ENCODE assay signal across 24 cellular contexts in the genomic region with DNA sequence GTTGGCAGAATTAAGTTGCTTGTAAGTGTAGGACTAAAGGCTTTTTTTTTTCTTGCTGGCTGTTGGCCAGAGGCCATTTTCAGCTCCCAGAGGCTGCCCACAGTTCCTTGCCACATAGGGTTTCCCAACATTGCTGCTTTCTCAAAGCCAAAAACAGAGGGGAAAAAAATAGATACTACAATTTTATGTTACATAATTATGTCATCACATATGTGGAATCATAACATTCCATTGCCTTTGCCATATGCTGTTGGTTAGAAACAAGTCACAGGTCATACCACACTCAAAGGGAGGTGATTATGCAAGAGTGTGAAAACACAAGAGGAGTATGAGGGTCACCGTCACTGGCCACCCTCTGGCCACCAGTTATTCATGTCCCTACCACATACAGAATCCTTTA.
A peak's percentile ranks its signal among the peaks of the same experiment; 100 is the strongest.
DNase-seq lines count a peak whose midpoint lies in the region; ATAC-seq and TF ChIP-seq lines count a peak whose summit lies in the region.
"Had no signal": no experiment of that assay in that cellular context is flagged by ENCODE, and none has a peak within 500 bp of the region (broad histone marks: within the 10 kb centered on the region; RNA-seq: fewer than 3 reads in every experiment).

No MANE protein-coding gene starts in this region.

- TF ChIP-seq CTCF in AG10803 (conservative IDR thresholded peaks at IDR 0.05; ENCODE audit: low read length) (no peak), HL-60 (IDR thresholded peaks at IDR 0.05; ENCODE audit: insufficient read depth, low read length) (no peak), Peyer's patch (IDR thresholded peaks at IDR 0.05) (peak in 2 of 6 experiments; percentile 23 to 25), fibroblast of mammary gland (conservative IDR thresholded peaks at IDR 0.05; ENCODE audit: control insufficient read depth, insufficient read depth, low read depth, low read length) (no peak), gastrocnemius medialis (IDR thresholded peaks at IDR 0.05 in 4 of 5, conservative IDR thresholded peaks at IDR 0.05 in 1 of 5) (no peak)

- H3K27ac ChIP-seq in HL-60 (replicated peaks) (no peak overlapping the region), Peyer's patch (peak overlapping the region in 3 of 4 donors; percentile 14 to 74 (median 58)), gastrocnemius medialis (no peak overlapping the region)
- H3K27ac ChIP-seq: coronary artery, foreskin keratinocyte, right atrium auricular region, RWPE1, testis had no signal

- in situ Hi-C loops in gastrocnemius medialis (cut with MboI; ENCODE audit: low sequenced_read_pairs in 4 of 4), result loop anchor here in 1 of 4 donors (25.0 kb wide), 1 partner anchor 267 kb away; no protein-coding TSS in a partner anchor

- TF ChIP-seq POLR2A in Peyer's patch (IDR thresholded peaks at IDR 0.05) (no peak), gastrocnemius medialis (IDR thresholded peaks at IDR 0.05) (no peak)

- H3K9me3 ChIP-seq in Peyer's patch (no peaks in the 10 kb centered on the region), gastrocnemius medialis (no peaks in the 10 kb centered on the region)
- H3K9me3 ChIP-seq: testis had no signal

- ATAC-seq in HG03135 (IDR thresholded peaks at IDR 0.05; ENCODE audit: unreplicated experiment), result no peak
- ATAC-seq in GM18511 (IDR thresholded peaks at IDR 0.05; ENCODE audit: unreplicated experiment), result no peak
- ATAC-seq in gastrocnemius medialis, result no peak
- ATAC-seq: activated CD4-positive, alpha-beta T cell treated with anti-CD3 and anti-CD28 coated beads for 36 hours; activated naive CD4-positive, alpha-beta T cell treated with anti-CD3 and anti-CD28 coated beads, Interleukin-2, amount 50 U/mL, for 72 hours; foreskin keratinocyte; K562; naive thymus-derived CD4-positive, alpha-beta T cell had no signal

- H3K27me3 ChIP-seq in HL-60 (ENCODE audit: insufficient read depth, poor library complexity, severe bottlenecking) (no peaks in the 10 kb centered on the region), Peyer's patch (no peaks in the 10 kb centered on the region), gastrocnemius medialis (no peaks in the 10 kb centered on the region)
- H3K27me3 ChIP-seq: foreskin keratinocyte, right atrium auricular region, testis had no signal

- intact Hi-C loops in gastrocnemius medialis (cut with DNase I; ENCODE audit: low total_unique reads), result no loop called here

- H3K4me3 ChIP-seq in AG10803 (ENCODE audit: low read length) (no peak overlapping the region), HL-60 (replicated peaks; ENCODE audit: insufficient read depth, low read length) (no peak overlapping the region), Peyer's patch (no peak overlapping the region), fibroblast of mammary gland (ENCODE audit: control insufficient read depth, low read depth, low read length) (no peak overlapping the region), gastrocnemius medialis (no peak overlapping the region)
- H3K4me3 ChIP-seq: coronary artery, K562, right atrium auricular region, testis had no signal

- peaks cover 0 to 29% (median 0%) of the 10 kb centered on the region in 4 donors for H3K4me1 ChIP-seq in Peyer's patch
- peaks cover 0 to 3% of the 10 kb centered on the region in 2 donors for H3K4me1 ChIP-seq in gastrocnemius medialis
- H3K4me1 ChIP-seq: foreskin keratinocyte, right atrium auricular region, testis had no signal

- peak; percentile 89 for DNase-seq in AG10803 (ENCODE audit: low read depth)
- peak; percentile 16 to 28 for DNase-seq in HL-60 (ENCODE audit: low read depth in 1 of 2, low spot score in 1 of 2)
- DNase-seq in Peyer's patch, result peak in 1 of 3 donors; percentile 62
- DNase-seq in fibroblast of mammary gland (ENCODE audit: low read depth), result peak; percentile 70
- DNase-seq in activated gamma-delta T cell (lab: John Stamatoyannopoulos, UW), result no peak
- no peak for DNase-seq in gastrocnemius medialis
- DNase-seq: ACHN; activated CD4-positive, alpha-beta T cell treated with anti-CD3 and anti-CD28 coated beads for 36 hours; endodermal cell; GDM1; mesendoderm; naive thymus-derived CD4-positive, alpha-beta T cell; NCI-H1105; NCI-H2081 treated with DMSO at 0.1 percent for 48 hours; NCI-H446 treated with DMSO at 0.1 percent for 48 hours; testis had no signal

- H3K36me3 ChIP-seq in Peyer's patch (no peaks in the 10 kb centered on the region), gastrocnemius medialis (no peaks in the 10 kb centered on the region)
- H3K36me3 ChIP-seq: right atrium auricular region had no signal

Comparison
In these comparisons a context has a peak if more than half of its experiments do, and no peak if none do; other contexts are left out.
1. DNase-seq: peak in AG10803 (single experiment), HL-60 (2 of 2) and fibroblast of mammary gland (single experiment); none in activated gamma-delta T cell (single experiment) and gastrocnemius medialis (0 of 2).
2. H3K27ac ChIP-seq: peak in Peyer's patch (3 of 4); none in HL-60 (single experiment) and gastrocnemius medialis (0 of 4).